ENCODE assay signal across 20 cellular contexts in the genomic region with DNA sequence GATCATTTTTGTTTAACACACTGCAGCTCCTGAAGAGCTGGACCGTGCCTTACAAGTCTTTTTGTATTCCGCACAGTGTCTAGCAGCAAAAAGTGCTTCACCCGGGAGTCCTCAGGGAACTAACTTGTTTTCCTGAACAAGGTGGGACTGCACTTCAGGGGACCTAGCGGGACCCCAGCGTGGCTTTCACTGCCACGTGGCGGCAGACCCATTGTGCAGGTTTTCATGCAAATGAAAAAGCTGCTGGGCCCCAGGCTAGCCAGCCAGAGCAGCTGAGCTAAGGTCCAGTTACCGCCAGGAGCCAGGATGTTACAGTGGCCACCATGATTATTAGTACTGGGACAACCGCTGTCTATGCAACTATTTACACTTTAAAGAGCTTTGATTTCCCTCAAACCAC.
DNase-seq lines count a peak whose midpoint lies in the region; ATAC-seq, FAIRE-seq and TF ChIP-seq lines count a peak whose summit lies in the region.
"Had no signal": no experiment of that assay in that cellular context is flagged by ENCODE, and none has a peak within 500 bp of the region (broad histone marks: within the 10 kb centered on the region; RNA-seq: fewer than 3 reads in every experiment).

No MANE protein-coding gene starts in this region.

- H2BK120ac ChIP-seq in IMR-90 (ENCODE audit: low read depth, low read length) (no peak overlapping the region), H1 (replicated peaks; ENCODE audit: low read depth, low read length) (no peak overlapping the region)

- H3K9me3 ChIP-seq in IMR-90 (ENCODE audit: control insufficient read depth, insufficient read depth, low read length) = no peaks in the 10 kb centered on the region
- no peaks in the 10 kb centered on the region for H3K9me3 ChIP-seq in H1 (ENCODE audit: insufficient read depth in 2 of 2, low read depth in 1 of 2, low read length in 1 of 2)
- H3K9me3 ChIP-seq: BLaER1, Caco-2 had no signal

- TF ChIP-seq RAD21 in IMR-90 (IDR thresholded peaks at IDR 0.05; ENCODE audit: low read length) (no peak), H1 (IDR thresholded peaks at IDR 0.05 in 1 of 2, conservative IDR thresholded peaks at IDR 0.05 in 1 of 2; ENCODE audit: low read depth in 2 of 2, low read length in 2 of 2) (no peak)

- H3K4me2 ChIP-seq in IMR-90 (ENCODE audit: low read depth, low read length) (no peak overlapping the region), H1 (ENCODE audit: insufficient read depth in 1 of 2, low read depth in 2 of 2, low read length in 2 of 2) (no peak overlapping the region)
- H3K4me2 ChIP-seq: BLaER1 had no signal

- H3K79me1 ChIP-seq in IMR-90 (ENCODE audit: low read depth in 1 of 2, low read length in 2 of 2) = no peaks in the 10 kb centered on the region
- H3K79me1 ChIP-seq in H1 (ENCODE audit: low read depth, low read length) = no peaks in the 10 kb centered on the region

- H3K23me2 ChIP-seq in H1 (ENCODE audit: low read depth, low read length) = peaks cover 2% of the 10 kb centered on the region; the same call in 1 of the 2 replicates

- H2BK15ac ChIP-seq in IMR-90 (ENCODE audit: low read depth, low read length) (no peak overlapping the region), H1 (ENCODE audit: low read length) (no peak overlapping the region)

- TF ChIP-seq CTCF in IMR-90 (conservative IDR thresholded peaks at IDR 0.05; ENCODE audit: low read depth, low read length) = no peak
- no peak for TF ChIP-seq CTCF in H1 (IDR thresholded peaks at IDR 0.05; ENCODE audit: control extremely low read depth in 1 of 3, insufficient read depth in 1 of 3, low read depth in 1 of 3, low read length in 3 of 3)

- WGBS in IMR-90 (ENCODE audit: extremely low coverage in 2 of 2, insufficient read length in 1 of 2), 2 experiments = 82% methylated on average over 4 of the region's 9 CpGs; no CpG with 5 or more reads in 1 of the 2 experiments
- WGBS in H1 (ENCODE audit: extremely low coverage in 1 of 2, insufficient coverage in 1 of 2, insufficient read length in 1 of 2, insufficient replicate concordance in 2 of 2, low coverage in 1 of 2, low lambda C conversion rate in 2 of 2, missing lambda C conversion rate in 1 of 2), 2 experiments = 77% methylated on average over 9 of the region's 9 CpGs; no CpG with 5 or more reads in 1 of the 2 experiments

- no peak overlapping the region for H2BK12ac ChIP-seq in H1 (ENCODE audit: low read depth, low read length)

- intact Hi-C loops in IMR-90 (cut with micrococcal nuclease) = no loop called here

- H3K36me3 ChIP-seq in IMR-90 (ENCODE audit: control insufficient read depth, insufficient read depth, low read length) = no peaks in the 10 kb centered on the region
- no peaks in the 10 kb centered on the region for H3K36me3 ChIP-seq in H1 (ENCODE audit: control insufficient read depth in 2 of 4, insufficient read depth in 4 of 4, low read length in 3 of 4)
- H3K36me3 ChIP-seq: BLaER1 had no signal

- DNase-seq in ELF-1 (ENCODE audit: low read depth, low spot score) (peak; percentile 26), IMR-90 (no peak), H1 (ENCODE audit: low read depth in 1 of 2, low spot score in 2 of 2) (no peak), NCI-H2107 (lab: John Stamatoyannopoulos, UW) (no peak), kidney glomerular epithelial cell (lab: John Stamatoyannopoulos, UW) (no peak), foreskin melanocyte (no peak)
- DNase-seq: Caco-2; CD4-positive, CD25-positive, alpha-beta regulatory T cell; CD8-positive, alpha-beta T cell; DMS153; DND-41; GDM1; GM23248; HCEC 1CT had no signal

- dilution Hi-C loops in IMR-90 (cut with HindIII; ENCODE audit: low sequenced_read_pairs, unreplicated experiment) = no loop called here

- H3K4me1 ChIP-seq in IMR-90 (ENCODE audit: control insufficient read depth, insufficient read depth, low read length) (peaks cover 2% of the 10 kb centered on the region), H1 (replicated peaks in 1 of 4; ENCODE audit: control insufficient read depth in 3 of 4, insufficient read depth in 4 of 4, low read length in 3 of 4) (peaks cover 0 to 5% (median 0%) of the 10 kb centered on the region in 4 experiments; a peak in 2 of 7 replicates)
- H3K4me1 ChIP-seq: BLaER1 had no signal

- in situ Hi-C loops in IMR-90 (cut with MboI; ENCODE audit: low sequenced_read_pairs) = no loop called here

- H3K27me3 ChIP-seq in IMR-90 (ENCODE audit: control insufficient read depth, insufficient read depth, low read length) (no peaks in the 10 kb centered on the region), H1 (replicated peaks in 1 of 4; ENCODE audit: control insufficient read depth in 3 of 4, extremely low read depth in 1 of 4, insufficient read depth in 3 of 4, low read length in 3 of 4) (no peaks in the 10 kb centered on the region)
- H3K27me3 ChIP-seq: BLaER1 had no signal

- no peak for FAIRE-seq in H1 (lab: Jason Lieb, UNC)
- FAIRE-seq: GM12878, GM19239, H54 had no signal

- H3K9me1 ChIP-seq in IMR-90 (ENCODE audit: insufficient read depth, low read length) = peaks cover 3% of the 10 kb centered on the region; the same call in 1 of the 2 replicates

- no peak for TF ChIP-seq EP300 in H1 (IDR thresholded peaks at IDR 0.05; ENCODE audit: borderline replicate concordance in 1 of 2, low read depth in 2 of 2, low read length in 2 of 2)

- H3K27ac ChIP-seq in IMR-90 (ENCODE audit: insufficient read depth, low read length) (no peak overlapping the region), H1 (ENCODE audit: low read depth, low read length) (no peak overlapping the region)
- H3K27ac ChIP-seq: 22Rv1, BLaER1, C4-2B, GM23248 had no signal

- H3K18ac ChIP-seq in IMR-90 (ENCODE audit: low read depth, low read length) (no peak overlapping the region), H1 (ENCODE audit: extremely low read depth, low read length) (no peak overlapping the region)

- H3K56ac ChIP-seq in IMR-90 (ENCODE audit: extremely low read depth, insufficient read depth, low read length) (no peak overlapping the region), H1 (replicated peaks; ENCODE audit: insufficient read length, low read depth, low read length) (no peak overlapping the region)

- H3K79me2 ChIP-seq in H1 (ENCODE audit: control insufficient read depth in 1 of 2, insufficient read depth in 2 of 2, low read length in 2 of 2) = no peaks in the 10 kb centered on the region

- H4K5ac ChIP-seq in IMR-90 (ENCODE audit: low read depth, low read length) (no peak overlapping the region), H1 (ENCODE audit: insufficient read length, low read depth, low read length) (no peak overlapping the region)

- no peak overlapping the region for H3K4ac ChIP-seq in IMR-90 (ENCODE audit: low read depth, low read length)
- H3K4ac ChIP-seq in H1 (replicated peaks; ENCODE audit: insufficient read length, low read depth, low read length) = no peak overlapping the region

- H3K14ac ChIP-seq in IMR-90 (replicated peaks; ENCODE audit: low read depth, low read length) (no peak overlapping the region), H1 (ENCODE audit: insufficient read length) (no peak overlapping the region)

- H4K91ac ChIP-seq in IMR-90 (ENCODE audit: insufficient read depth, low read depth, low read length) (no peak overlapping the region), H1 (replicated peaks; ENCODE audit: insufficient read length, low read length) (peak overlapping the region; percentile 77)

- H2AK5ac ChIP-seq in IMR-90 (ENCODE audit: low read depth, low read length) (no peak overlapping the region), H1 (ENCODE audit: low read depth, low read length) (no peak overlapping the region)

- CTCF ChIA-PET in IMR-90 (lab: Yijun Ruan, JAX) = no interaction called here
- CTCF ChIA-PET in H1 (lab: Charles Lee; ENCODE audit: partially characterized antibody) = interaction anchor here (1.3 to 6.5 kb wide), 3 partner anchors 8 to 12 kb away, joined by 3 to 44 read pairs (median 4); no protein-coding TSS in a partner anchor

- no peak overlapping the region for H2AK9ac ChIP-seq in IMR-90 (replicated peaks; ENCODE audit: low read depth, low read length, poor library complexity)

- H3K9ac ChIP-seq in IMR-90 (ENCODE audit: low read depth, low read length) (no peak overlapping the region), H1 (replicated peaks in 1 of 4; ENCODE audit: extremely low read depth in 1 of 4, low read depth in 3 of 4, low read length in 3 of 4) (no peak overlapping the region)
- H3K9ac ChIP-seq: BLaER1, GM23248 had no signal

- H4K20me1 ChIP-seq in IMR-90 (ENCODE audit: insufficient read depth, low read length) (no peaks in the 10 kb centered on the region; the same call in 1 of the 2 replicates), H1 (replicated peaks in 1 of 2; ENCODE audit: control insufficient read depth in 1 of 2, insufficient read depth in 2 of 2, low read length in 2 of 2) (no peaks in the 10 kb centered on the region)
- H4K20me1 ChIP-seq: BLaER1 had no signal

- TF ChIP-seq POLR2A in IMR-90 (IDR thresholded peaks at IDR 0.05; ENCODE audit: low read depth, low read length) = no peak
- no peak for TF ChIP-seq POLR2A in H1 (IDR thresholded peaks at IDR 0.05; ENCODE audit: control extremely low read depth in 1 of 2, low read depth in 2 of 2, low read length in 2 of 2)

- POLR2A ChIA-PET in IMR-90 (lab: Charles Lee; ENCODE audit: unreplicated experiment) (no interaction called here), H1 (lab: Charles Lee; ENCODE audit: partially characterized antibody) (interaction anchor here (1.1 kb wide), 1 partner anchor 502 kb away, joined by 4 read pairs; no protein-coding TSS in a partner anchor)

- H3K23ac ChIP-seq in IMR-90 (ENCODE audit: low read depth, low read length) = no peak overlapping the region
- no peak overlapping the region for H3K23ac ChIP-seq in H1 (ENCODE audit: insufficient read length)

- H2BK20ac ChIP-seq in IMR-90 (ENCODE audit: low read depth, low read length) (no peak overlapping the region), H1 (ENCODE audit: low read length) (no peak overlapping the region)

- H2BK5ac ChIP-seq in IMR-90 (ENCODE audit: low read depth, low read length, poor library complexity, severe bottlenecking) (no peak overlapping the region), H1 (ENCODE audit: low read depth, low read length) (no peak overlapping the region)

- no peak overlapping the region for H3K4me3 ChIP-seq in IMR-90 (ENCODE audit: insufficient read depth, low read depth, low read length)
- no peak overlapping the region for H3K4me3 ChIP-seq in H1 (ENCODE audit: extremely low read depth in 1 of 4, insufficient read depth in 2 of 4, low read depth in 3 of 4, low read length in 4 of 4)
- H3K4me3 ChIP-seq: BLaER1, GM12878, GM23248 had no signal

- no TSS peak for BruUV-seq in IMR-90 (replicated peaks; lab: Mats Ljungman, UMichigan)

- no peak for ATAC-seq in IMR-90 (ENCODE audit: low read depth)
- ATAC-seq: CD8-positive, alpha-beta T cell; GM12878 had no signal

- H4K8ac ChIP-seq in IMR-90 (ENCODE audit: low read depth in 2 of 2, low read length in 2 of 2) = no peak overlapping the region
- H4K8ac ChIP-seq in H1 (ENCODE audit: extremely low read depth, insufficient read depth, low read length) = no peak overlapping the region

- H2AFZ ChIP-seq in IMR-90 (replicated peaks; ENCODE audit: low read length, poor library complexity) (peak overlapping the region; percentile 14), H1 (ENCODE audit: low read length) (peak overlapping the region; percentile 30; the same call in 1 of the 2 replicates)
- H2AFZ ChIP-seq: GM23248 had no signal

TF ChIP-seq in H1, 55 proteins besides CTCF, POLR2A, EP300 and RAD21 (continues in another document):
- TF ChIP-seq RXRA (IDR thresholded peaks at IDR 0.05; ENCODE audit: insufficient read depth, low read depth, low read length) = no peak
- no peak for TF ChIP-seq KDM1A (IDR thresholded peaks at IDR 0.05; ENCODE audit: borderline replicate concordance, low read length)
